Comparison of ENCODE assay signal across 1 cellular context in the genomic region with DNA sequence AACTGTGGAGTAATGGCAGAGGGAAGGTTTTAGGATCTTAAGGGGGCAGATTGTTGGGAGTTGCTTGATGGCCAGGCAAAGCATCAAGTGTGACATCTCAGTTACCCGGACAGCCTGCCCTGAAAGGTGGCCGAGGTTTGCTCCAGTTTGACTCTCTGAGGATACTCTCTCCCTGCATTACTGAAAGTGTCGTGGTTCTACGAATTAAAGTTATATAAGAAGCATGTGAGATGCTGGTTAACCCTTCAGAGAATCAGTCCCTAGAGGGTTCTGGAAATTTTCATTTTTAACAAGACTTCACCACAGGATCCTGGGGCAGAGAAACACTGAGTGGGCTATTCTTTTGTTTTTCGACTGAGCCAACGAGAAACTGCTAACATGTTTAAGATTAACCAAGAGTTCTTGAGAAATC.
A peak's percentile ranks its signal among the peaks of the same experiment; 100 is the strongest.
TF ChIP-seq lines count a peak whose summit lies in the region.

No MANE protein-coding gene starts in this region.

TF ChIP-seq in K562, 482 proteins besides CTCF, POLR2A, EP300 and RAD21 (continued from another document):
- TF ChIP-seq, protein P1, sequence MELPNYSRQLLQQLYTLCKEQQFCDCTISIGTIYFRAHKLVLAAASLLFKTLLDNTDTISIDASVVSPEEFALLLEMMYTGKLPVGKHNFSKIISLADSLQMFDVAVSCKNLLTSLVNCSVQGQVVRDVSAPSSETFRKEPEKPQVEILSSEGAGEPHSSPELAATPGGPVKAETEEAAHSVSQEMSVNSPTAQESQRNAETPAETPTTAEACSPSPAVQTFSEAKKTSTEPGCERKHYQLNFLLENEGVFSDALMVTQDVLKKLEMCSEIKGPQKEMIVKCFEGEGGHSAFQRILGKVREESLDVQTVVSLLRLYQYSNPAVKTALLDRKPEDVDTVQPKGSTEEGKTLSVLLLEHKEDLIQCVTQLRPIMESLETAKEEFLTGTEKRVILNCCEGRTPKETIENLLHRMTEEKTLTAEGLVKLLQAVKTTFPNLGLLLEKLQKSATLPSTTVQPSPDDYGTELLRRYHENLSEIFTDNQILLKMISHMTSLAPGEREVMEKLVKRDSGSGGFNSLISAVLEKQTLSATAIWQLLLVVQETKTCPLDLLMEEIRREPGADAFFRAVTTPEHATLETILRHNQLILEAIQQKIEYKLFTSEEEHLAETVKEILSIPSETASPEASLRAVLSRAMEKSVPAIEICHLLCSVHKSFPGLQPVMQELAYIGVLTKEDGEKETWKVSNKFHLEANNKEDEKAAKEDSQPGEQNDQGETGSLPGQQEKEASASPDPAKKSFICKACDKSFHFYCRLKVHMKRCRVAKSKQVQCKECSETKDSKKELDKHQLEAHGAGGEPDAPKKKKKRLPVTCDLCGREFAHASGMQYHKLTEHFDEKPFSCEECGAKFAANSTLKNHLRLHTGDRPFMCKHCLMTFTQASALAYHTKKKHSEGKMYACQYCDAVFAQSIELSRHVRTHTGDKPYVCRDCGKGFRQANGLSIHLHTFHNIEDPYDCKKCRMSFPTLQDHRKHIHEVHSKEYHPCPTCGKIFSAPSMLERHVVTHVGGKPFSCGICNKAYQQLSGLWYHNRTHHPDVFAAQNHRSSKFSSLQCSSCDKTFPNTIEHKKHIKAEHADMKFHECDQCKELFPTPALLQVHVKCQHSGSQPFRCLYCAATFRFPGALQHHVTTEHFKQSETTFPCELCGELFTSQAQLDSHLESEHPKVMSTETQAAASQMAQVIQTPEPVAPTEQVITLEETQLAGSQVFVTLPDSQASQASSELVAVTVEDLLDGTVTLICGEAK (IDR thresholded peaks at IDR 0.05) = peak; percentile 72; the same call in 1 of the 2 replicates
- TF ChIP-seq, protein P1 (CRISPR knock-in tag; IDR thresholded peaks at IDR 0.05) = no peak
- TF ChIP-seq, protein P2, sequence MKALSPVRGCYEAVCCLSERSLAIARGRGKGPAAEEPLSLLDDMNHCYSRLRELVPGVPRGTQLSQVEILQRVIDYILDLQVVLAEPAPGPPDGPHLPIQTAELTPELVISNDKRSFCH (CRISPR knock-in tag; IDR thresholded peaks at IDR 0.05) = no peak
- TF ChIP-seq, protein P2 (tag; IDR thresholded peaks at IDR 0.05) = peak; percentile 61; the same call in 1 of the 2 replicates
- TF ChIP-seq, protein P3, sequence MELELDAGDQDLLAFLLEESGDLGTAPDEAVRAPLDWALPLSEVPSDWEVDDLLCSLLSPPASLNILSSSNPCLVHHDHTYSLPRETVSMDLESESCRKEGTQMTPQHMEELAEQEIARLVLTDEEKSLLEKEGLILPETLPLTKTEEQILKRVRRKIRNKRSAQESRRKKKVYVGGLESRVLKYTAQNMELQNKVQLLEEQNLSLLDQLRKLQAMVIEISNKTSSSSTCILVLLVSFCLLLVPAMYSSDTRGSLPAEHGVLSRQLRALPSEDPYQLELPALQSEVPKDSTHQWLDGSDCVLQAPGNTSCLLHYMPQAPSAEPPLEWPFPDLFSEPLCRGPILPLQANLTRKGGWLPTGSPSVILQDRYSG (tag; conservative IDR thresholded peaks at IDR 0.05; ENCODE audit: low read depth) = 0 out of 2 replicates have a peak, but pooled peaks have one; percentile 16
- TF ChIP-seq, protein P4, sequence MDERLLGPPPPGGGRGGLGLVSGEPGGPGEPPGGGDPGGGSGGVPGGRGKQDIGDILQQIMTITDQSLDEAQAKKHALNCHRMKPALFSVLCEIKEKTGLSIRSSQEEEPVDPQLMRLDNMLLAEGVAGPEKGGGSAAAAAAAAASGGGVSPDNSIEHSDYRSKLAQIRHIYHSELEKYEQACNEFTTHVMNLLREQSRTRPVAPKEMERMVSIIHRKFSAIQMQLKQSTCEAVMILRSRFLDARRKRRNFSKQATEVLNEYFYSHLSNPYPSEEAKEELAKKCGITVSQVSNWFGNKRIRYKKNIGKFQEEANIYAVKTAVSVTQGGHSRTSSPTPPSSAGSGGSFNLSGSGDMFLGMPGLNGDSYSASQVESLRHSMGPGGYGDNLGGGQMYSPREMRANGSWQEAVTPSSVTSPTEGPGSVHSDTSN (CRISPR knock-in tag; IDR thresholded peaks at IDR 0.05; ENCODE audit: low read depth) = no peak
- TF ChIP-seq, protein P4 (tag; conservative IDR thresholded peaks at IDR 0.05; ENCODE audit: low read depth) = no peak
- TF ChIP-seq MIER1 (IDR thresholded peaks at IDR 0.05; ENCODE audit: low read depth) (0 out of 2 replicates have a peak, but pooled peaks have one; percentile 28), JUND (IDR thresholded peaks at IDR 0.05; ENCODE audit: borderline replicate concordance, low read depth, low read length) (no peak), JUND (tag; IDR thresholded peaks at IDR 0.05; ENCODE audit: borderline replicate concordance, low read depth, low read length) (0 out of 3 replicates have a peak, but pooled peaks have one; percentile 2), NR2C1 (IDR thresholded peaks at IDR 0.05) (no peak), NR2C1 (tag; IDR thresholded peaks at IDR 0.05) (no peak), BRD4 (IDR thresholded peaks at IDR 0.05) (no peak), MTA3 (IDR thresholded peaks at IDR 0.05; ENCODE audit: borderline replicate concordance) (0 out of 2 replicates have a peak, but pooled peaks have one; percentile 7), ERF (CRISPR knock-in tag; IDR thresholded peaks at IDR 0.05) (0 out of 2 replicates have a peak, but pooled peaks have one; percentile 37), ELF1 (tag; IDR thresholded peaks at IDR 0.05) (no peak), NCOA4 (IDR thresholded peaks at IDR 0.05; ENCODE audit: partially characterized antibody) (no peak), NR1H2 (CRISPR knock-in tag; IDR thresholded peaks at IDR 0.05) (no peak), SMAD2 (IDR thresholded peaks at IDR 0.05; ENCODE audit: low read depth, low read length) (no peak), YBX1 (IDR thresholded peaks at IDR 0.05) (no peak), TEAD4 (IDR thresholded peaks at IDR 0.05; ENCODE audit: low read length) (no peak; the same call in 1 of the 2 replicates), TEAD4 (CRISPR knock-in tag; IDR thresholded peaks at IDR 0.05; ENCODE audit: borderline replicate concordance) (no peak), BRD9 (IDR thresholded peaks at IDR 0.05; ENCODE audit: low read depth, partially characterized antibody) (peak; percentile 41), PHTF2 (CRISPR knock-in tag; IDR thresholded peaks at IDR 0.05) (no peak), SMARCA4 (IDR thresholded peaks at IDR 0.05) (0 out of 2 replicates have a peak, but pooled peaks have one; percentile 30), MCM7 (IDR thresholded peaks at IDR 0.05) (no peak), XRCC5 (IDR thresholded peaks at IDR 0.05; ENCODE audit: low read depth, low read length) (0 out of 2 replicates have a peak, but pooled peaks have one; percentile 5), FOSL1 (tag; conservative IDR thresholded peaks at IDR 0.05) (no peak), NR4A1 (CRISPR knock-in tag; IDR thresholded peaks at IDR 0.05) (no peak), NR4A1 (tag; IDR thresholded peaks at IDR 0.05) (0 out of 2 replicates have a peak, but pooled peaks have one; percentile 70), DACH1 (IDR thresholded peaks at IDR 0.05; ENCODE audit: partially characterized antibody) (no peak), MAFG (tag; conservative IDR thresholded peaks at IDR 0.05) (no peak), SREBF2 (CRISPR knock-in tag; IDR thresholded peaks at IDR 0.05) (no peak), ILK (tag; IDR thresholded peaks at IDR 0.05; ENCODE audit: borderline replicate concordance, low read depth) (no peak), TAL1 (IDR thresholded peaks at IDR 0.05) (no peak)
- TF ChIP-seq, protein P5, sequence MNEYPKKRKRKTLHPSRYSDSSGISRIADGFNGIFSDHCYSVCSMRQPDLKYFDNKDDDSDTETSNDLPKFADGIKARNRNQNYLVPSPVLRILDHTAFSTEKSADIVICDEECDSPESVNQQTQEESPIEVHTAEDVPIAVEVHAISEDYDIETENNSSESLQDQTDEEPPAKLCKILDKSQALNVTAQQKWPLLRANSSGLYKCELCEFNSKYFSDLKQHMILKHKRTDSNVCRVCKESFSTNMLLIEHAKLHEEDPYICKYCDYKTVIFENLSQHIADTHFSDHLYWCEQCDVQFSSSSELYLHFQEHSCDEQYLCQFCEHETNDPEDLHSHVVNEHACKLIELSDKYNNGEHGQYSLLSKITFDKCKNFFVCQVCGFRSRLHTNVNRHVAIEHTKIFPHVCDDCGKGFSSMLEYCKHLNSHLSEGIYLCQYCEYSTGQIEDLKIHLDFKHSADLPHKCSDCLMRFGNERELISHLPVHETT (CRISPR knock-in tag; conservative IDR thresholded peaks at IDR 0.05 in 1 of 2, IDR thresholded peaks at IDR 0.05 in 1 of 2) = no peak
- TF ChIP-seq, protein P6, sequence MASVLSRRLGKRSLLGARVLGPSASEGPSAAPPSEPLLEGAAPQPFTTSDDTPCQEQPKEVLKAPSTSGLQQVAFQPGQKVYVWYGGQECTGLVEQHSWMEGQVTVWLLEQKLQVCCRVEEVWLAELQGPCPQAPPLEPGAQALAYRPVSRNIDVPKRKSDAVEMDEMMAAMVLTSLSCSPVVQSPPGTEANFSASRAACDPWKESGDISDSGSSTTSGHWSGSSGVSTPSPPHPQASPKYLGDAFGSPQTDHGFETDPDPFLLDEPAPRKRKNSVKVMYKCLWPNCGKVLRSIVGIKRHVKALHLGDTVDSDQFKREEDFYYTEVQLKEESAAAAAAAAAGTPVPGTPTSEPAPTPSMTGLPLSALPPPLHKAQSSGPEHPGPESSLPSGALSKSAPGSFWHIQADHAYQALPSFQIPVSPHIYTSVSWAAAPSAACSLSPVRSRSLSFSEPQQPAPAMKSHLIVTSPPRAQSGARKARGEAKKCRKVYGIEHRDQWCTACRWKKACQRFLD (CRISPR knock-in tag; IDR thresholded peaks at IDR 0.05) = peak; percentile 62; the same call in 1 of the 2 replicates
- TF ChIP-seq, protein P7, sequence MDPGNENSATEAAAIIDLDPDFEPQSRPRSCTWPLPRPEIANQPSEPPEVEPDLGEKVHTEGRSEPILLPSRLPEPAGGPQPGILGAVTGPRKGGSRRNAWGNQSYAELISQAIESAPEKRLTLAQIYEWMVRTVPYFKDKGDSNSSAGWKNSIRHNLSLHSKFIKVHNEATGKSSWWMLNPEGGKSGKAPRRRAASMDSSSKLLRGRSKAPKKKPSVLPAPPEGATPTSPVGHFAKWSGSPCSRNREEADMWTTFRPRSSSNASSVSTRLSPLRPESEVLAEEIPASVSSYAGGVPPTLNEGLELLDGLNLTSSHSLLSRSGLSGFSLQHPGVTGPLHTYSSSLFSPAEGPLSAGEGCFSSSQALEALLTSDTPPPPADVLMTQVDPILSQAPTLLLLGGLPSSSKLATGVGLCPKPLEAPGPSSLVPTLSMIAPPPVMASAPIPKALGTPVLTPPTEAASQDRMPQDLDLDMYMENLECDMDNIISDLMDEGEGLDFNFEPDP (CRISPR knock-in tag; IDR thresholded peaks at IDR 0.05) = 0 out of 2 replicates have a peak, but pooled peaks have one; percentile 26
